ENCODE assay signal across 1 cellular context in genomic region chr13:91946498-91947070, GRCh38.
TF ChIP-seq lines count a peak whose summit lies in the region.

No MANE protein-coding gene starts in this region.

TF ChIP-seq in SK-N-SH treated with all-trans-retinoic acid at 6 μM for 48 hours, 23 proteins besides CTCF, POLR2A, EP300 and RAD21 (continued from another document):
- TF ChIP-seq CSDC2 (CRISPR knock-in tag; IDR thresholded peaks at IDR 0.05) (no peak), PATZ1 (CRISPR knock-in tag; IDR thresholded peaks at IDR 0.05; ENCODE audit: borderline replicate concordance) (no peak), PPARA (CRISPR knock-in tag; IDR thresholded peaks at IDR 0.05; ENCODE audit: borderline replicate concordance) (no peak)
